In genomic region chr2:64989126-64989981, GRCh38 we compare ENCODE assay signal across 8 cellular contexts. TPM values are rescaled to one million over a fixed set of nuclear protein-coding genes. Genes with fewer than 3 reads are reported as not detected.
DNase-seq lines count a peak whose midpoint lies in the region; ATAC-seq and TF ChIP-seq lines count a peak whose summit lies in the region.

Gene SLC1A4, plus strand, starts transcription at chr2:64989399. Its CDS starts 245 bp downstream, at chr2:64989644.

- peak within 1 kb of the TSS; percentile 93 for H3K4me3 Mint-ChIP-seq in activated naive CD4-positive, alpha-beta T cell treated with anti-CD3 and anti-CD28 coated beads, Interleukin-2, amount 50 U/mL, for 24 hours
- H3K4me3 Mint-ChIP-seq in glutamatergic neuron (ENCODE audit: unreplicated experiment), result peak within 1 kb of the TSS; percentile 93

- H3K27me3 Mint-ChIP-seq in activated naive CD4-positive, alpha-beta T cell treated with anti-CD3 and anti-CD28 coated beads, Interleukin-2, amount 50 U/mL, for 24 hours, result peaks cover 2% of the 10 kb centered on the region
- peaks cover 12% of the 10 kb centered on the region for H3K27me3 Mint-ChIP-seq in glutamatergic neuron (ENCODE audit: unreplicated experiment)

- peak; percentile 21 for TF ChIP-seq POLR2A in ovary (IDR thresholded peaks at IDR 0.05)
- TF ChIP-seq POLR2A in thyroid gland (IDR thresholded peaks at IDR 0.05), result peak in 1 of 2 donors; percentile 69

- no peaks in the 10 kb centered on the region for H3K9me3 Mint-ChIP-seq in activated naive CD4-positive, alpha-beta T cell treated with anti-CD3 and anti-CD28 coated beads, Interleukin-2, amount 50 U/mL, for 24 hours
- H3K9me3 Mint-ChIP-seq in glutamatergic neuron (ENCODE audit: unreplicated experiment), result peaks cover 10% of the 10 kb centered on the region

- no peak for TF ChIP-seq EP300 in ovary (IDR thresholded peaks at IDR 0.05)

- H3K4me1 Mint-ChIP-seq in activated naive CD4-positive, alpha-beta T cell treated with anti-CD3 and anti-CD28 coated beads, Interleukin-2, amount 50 U/mL, for 24 hours, result peaks cover 21% of the 10 kb centered on the region
- peaks cover 8% of the 10 kb centered on the region for H3K4me1 Mint-ChIP-seq in glutamatergic neuron (ENCODE audit: low read depth, unreplicated experiment)

- ATAC-seq in SK-N-SH treated with all-trans-retinoic acid at 6 μM for 48 hours, result peak; percentile 89

- DNase-seq in GM04504 (ENCODE audit: low read depth) (peak; percentile 73), HFF-Myc (ENCODE audit: extremely low read depth, low read depth) (peak; percentile 33), NAMALWA (ENCODE audit: low spot score) (peak; percentile 79), glutamatergic neuron (peak; percentile 94), ovary (peak; percentile 53 to 97 (median 94)), thyroid gland (peak; percentile 79 to 87)

- H3K36me3 ChIP-seq in ovary, result no peaks in the 10 kb centered on the region
- no peaks in the 10 kb centered on the region for H3K36me3 ChIP-seq in thyroid gland

- H3K9me3 ChIP-seq in ovary (no peaks in the 10 kb centered on the region), thyroid gland (no peaks in the 10 kb centered on the region)

- H3K27me3 ChIP-seq in ovary (no peaks in the 10 kb centered on the region), thyroid gland (no peaks in the 10 kb centered on the region)

- TF ChIP-seq CTCF in HFF-Myc (IDR thresholded peaks at IDR 0.05; ENCODE audit: low read depth, low read length, missing control alignments) (no peak), glutamatergic neuron (IDR thresholded peaks at IDR 0.05; ENCODE audit: partially characterized antibody, unreplicated experiment) (no peak), ovary (IDR thresholded peaks at IDR 0.05) (no peak), thyroid gland (IDR thresholded peaks at IDR 0.05) (no peak)

- peak within 1 kb of the TSS; percentile 73 for H3K27ac Mint-ChIP-seq in activated naive CD4-positive, alpha-beta T cell treated with anti-CD3 and anti-CD28 coated beads, Interleukin-2, amount 50 U/mL, for 24 hours
- peak within 1 kb of the TSS; percentile 97 for H3K27ac Mint-ChIP-seq in glutamatergic neuron (ENCODE audit: unreplicated experiment)

- intact Hi-C loops in ovary (cut with DNase I) (loop anchor here in 1 of 4 donors (5.0 kb wide), 1 partner anchor 48 kb away; no protein-coding TSS in a partner anchor), thyroid gland (cut with DNase I) (no loop called here)

- H3K4me3 ChIP-seq in HFF-Myc (replicated peaks; ENCODE audit: low read depth, low read length), result peak within 1 kb of the TSS; percentile 66
- peak within 1 kb of the TSS; percentile 87 for H3K4me3 ChIP-seq in ovary
- peak within 1 kb of the TSS; percentile 44 to 76 (median 68) for H3K4me3 ChIP-seq in thyroid gland (replicated peaks in 1 of 3)

- H3K36me3 Mint-ChIP-seq in activated naive CD4-positive, alpha-beta T cell treated with anti-CD3 and anti-CD28 coated beads, Interleukin-2, amount 50 U/mL, for 24 hours, result peaks cover 3% of the 10 kb centered on the region
- no peaks in the 10 kb centered on the region for H3K36me3 Mint-ChIP-seq in glutamatergic neuron (ENCODE audit: unreplicated experiment)

- 1% methylated on average over 37 to 109 of the region's 109 CpGs for WGBS in ovary, 3 donors
- 0% methylated on average over 13 to 22 of the region's 109 CpGs for WGBS in thyroid gland, 2 donors

- H3K27ac ChIP-seq in ovary (peak within 1 kb of the TSS; percentile 92 to 94), thyroid gland (peak within 1 kb of the TSS; percentile 75 to 92 (median 89))

- H3K4me1 ChIP-seq in ovary (ENCODE audit: insufficient read depth) (peaks cover 4% of the 10 kb centered on the region), thyroid gland (peaks cover 0 to 11% of the 10 kb centered on the region in 2 donors)

TF ChIP-seq in SK-N-SH treated with all-trans-retinoic acid at 6 μM for 48 hours, 23 proteins besides CTCF, POLR2A, EP300 and RAD21:
- TF ChIP-seq ARNTL (CRISPR knock-in tag; IDR thresholded peaks at IDR 0.05; ENCODE audit: borderline replicate concordance, low read depth) (no peak), ZFP3 (CRISPR knock-in tag; IDR thresholded peaks at IDR 0.05) (0 out of 2 replicates have a peak, but pooled peaks have one; percentile 64)

RNA-seq across cellular contexts. Expression of gene SLC1A4, which starts in this region (rescaled TPM):
- total RNA-seq in glutamatergic neuron (ENCODE audit: unreplicated experiment), result 27.9 TPM
- 10 to 100 TPM in 6 of 7 donors, 1 to 10 TPM in 1; 5.3 to 51.1 (median 20.8) TPM for total RNA-seq in ovary
- polyA plus RNA-seq in ovary, result 10 to 100 TPM; 21.3 to 25.5 TPM
- total RNA-seq in thyroid gland, result 1 to 10 TPM; 4.6 to 6.9 (median 5.4) TPM

Comparison
In these comparisons a context has a peak if more than half of its experiments do, and no peak if none do; other contexts are left out.
1. Peak in every context shown above with its lines: DNase-seq, ATAC-seq, H3K4me3 ChIP-seq and H3K27ac ChIP-seq.
2. DNase-seq: peak in every context shown above with its lines; median percentile 94 in glutamatergic neuron; 94 in ovary; 83 in thyroid gland; 79 in NAMALWA; 73 in GM04504; 33 in HFF-Myc.